Comparison of ENCODE assay signal across 14 cellular contexts in the genomic region with DNA sequence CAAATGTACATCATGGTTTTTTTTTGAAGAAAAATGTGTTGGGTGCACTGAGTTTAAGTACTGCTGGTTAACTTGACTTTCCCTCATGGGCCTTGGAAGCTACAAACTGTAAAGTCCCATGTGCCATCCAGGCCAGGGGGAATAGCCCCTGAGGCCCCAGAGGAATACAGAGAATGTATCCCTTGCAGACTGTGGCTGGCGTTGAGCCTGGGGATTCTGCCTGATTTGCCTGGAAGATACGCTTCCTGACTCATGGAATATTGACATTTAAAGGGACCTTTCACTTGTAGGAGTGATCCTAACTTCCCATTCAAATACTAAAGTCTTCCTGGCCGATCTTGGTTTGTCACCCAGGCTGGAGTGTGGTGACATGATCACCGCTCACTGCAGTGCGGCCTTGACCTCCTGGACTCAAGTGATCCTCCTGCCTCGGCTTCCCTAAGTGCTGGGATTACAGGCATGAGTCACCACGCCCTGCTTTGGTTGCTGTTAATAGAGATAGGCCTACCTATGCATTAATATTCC. TPM values are rescaled to one million over a fixed set of nuclear protein-coding genes. Genes with fewer than 3 reads are reported as not detected.
"Had no signal": no experiment of that assay in that cellular context is flagged by ENCODE, and none has a peak within 500 bp of the region (broad histone marks: within the 10 kb centered on the region; RNA-seq: fewer than 3 reads in every experiment).

No MANE protein-coding gene starts in this region.

- H3K36me3 ChIP-seq: cardiac muscle cell, esophagus muscularis mucosa, neutrophil, vagina had no signal

- ATAC-seq: naive thymus-derived CD4-positive, alpha-beta T cell; stimulated activated naive CD8-positive, alpha-beta T cell treated with anti-CD3 and anti-CD28 coated beads, Interleukin-15, amount 100 ng/mL, for 72 hours had no signal

- H3K4me3 ChIP-seq: cardiac muscle cell, esophagus muscularis mucosa, testis, vagina had no signal

- H3K27ac ChIP-seq: cardiac muscle cell, neutrophil, testis, vagina had no signal

- H3K27me3 ChIP-seq: cardiac muscle cell, esophagus muscularis mucosa, neutrophil, testis, vagina had no signal

- H3K9me3 ChIP-seq: esophagus muscularis mucosa, neutrophil, testis, vagina had no signal

- DNase-seq: activated CD4-positive, alpha-beta memory T cell treated with anti-CD3 and anti-CD28 coated beads, Interleukin-2, amount 10 ng/mL, durations not matched to agents 7 days and 5 days; activated CD4-positive, alpha-beta T cell treated with anti-CD3 and anti-CD28 coated beads for 1 hour; activated CD8-positive, alpha-beta memory T cell treated with anti-CD3 and anti-CD28 coated beads, Interleukin-2, amount 50 U/mL, for 4 hours; aorta; head of caudate nucleus; naive thymus-derived CD4-positive, alpha-beta T cell; stimulated activated CD4-positive, alpha-beta T cell treated with anti-CD3 and anti-CD28 coated beads, Interleukin-4, amount 100 ng/mL, for 24 hours; stimulated activated naive CD8-positive, alpha-beta T cell treated with anti-CD3 and anti-CD28 coated beads, Interleukin-15, amount 100 ng/mL, for 72 hours; SW 1271; testis had no signal

RNA-seq across cellular contexts. Expression of gene ADAMTSL3, which starts 42.0 kb away (rescaled TPM):
- total RNA-seq: activated CD4-positive, alpha-beta memory T cell treated with anti-CD3 and anti-CD28 coated beads, Interleukin-2, amount 10 ng/mL, durations not matched to agents 7 days and 5 days; naive thymus-derived CD4-positive, alpha-beta T cell had no signal
- polyA plus RNA-seq: naive thymus-derived CD4-positive, alpha-beta T cell had no signal
